In genomic region chr6:160945516-160946177, GRCh38 we compare ENCODE assay signal across 21 cellular contexts. TPM values are rescaled to one million over a fixed set of nuclear protein-coding genes. Genes with fewer than 3 reads are reported as not detected.
DNase-seq lines count a peak whose midpoint lies in the region; ATAC-seq, FAIRE-seq and TF ChIP-seq lines count a peak whose summit lies in the region.
"Had no signal": no experiment of that assay in that cellular context is flagged by ENCODE, and none has a peak within 500 bp of the region (broad histone marks: within the 10 kb centered on the region; RNA-seq: fewer than 3 reads in every experiment).

No MANE protein-coding gene starts in this region.

- WGBS in A549 (ENCODE audit: missing lambda C conversion rate), result 38% methylated on average over 12 of the region's 12 CpGs
- WGBS in K562 (ENCODE audit: insufficient coverage, low coverage, missing lambda C conversion rate), result 16% methylated on average over 12 of the region's 12 CpGs

- no peak for FAIRE-seq in A549 (lab: Jason Lieb, UNC)
- FAIRE-seq in K562 (lab: Jason Lieb, UNC), result no peak
- FAIRE-seq: A204.1, GM12892, GM18507, RCC 7860 had no signal

- H3K9me1 ChIP-seq in K562 (ENCODE audit: control insufficient read depth, insufficient read depth, low read length), result no peaks in the 10 kb centered on the region

- H3K9me3 Mint-ChIP-seq in immature natural killer cell, result no peaks in the 10 kb centered on the region
- H3K9me3 Mint-ChIP-seq: CD4-positive, alpha-beta T cell; HFFc6 had no signal

- H3K4me2 ChIP-seq in A549 (no peak overlapping the region), K562 (ENCODE audit: insufficient read depth, low read length) (no peak overlapping the region)

- DNase-seq in A549 (ENCODE audit: low read depth in 1 of 2, low spot score in 1 of 2) (no peak), K562 (ENCODE audit: extremely low read depth in 1 of 4, low spot score in 3 of 4) (no peak), left kidney (ENCODE audit: low read depth, low spot score) (peak; percentile 22), NCI-H1417 (lab: John Stamatoyannopoulos, UW) (no peak), pons (ENCODE audit: low spot score) (no peak), immature natural killer cell (no peak)
- DNase-seq: Caco-2; CD4-positive, alpha-beta T cell; HFFc6; NCI-H187; NCI-H2107; NCI-H510A treated with DMSO at 0.1 percent for 48 hours; NCI-H774 had no signal

- H3K4me1 ChIP-seq in A549, result no peaks in the 10 kb centered on the region; the same call in 2 of the 3 replicates
- no peaks in the 10 kb centered on the region for H3K4me1 ChIP-seq in K562 (replicated peaks in 1 of 2; ENCODE audit: control insufficient read depth in 2 of 2, insufficient read depth in 2 of 2, low read length in 2 of 2)
- H3K4me1 ChIP-seq: Caco-2 had no signal

- in situ Hi-C loops in K562 (cut with MboI), result no loop called here

- no peak for TF ChIP-seq RAD21 in A549 (conservative IDR thresholded peaks at IDR 0.05 in 1 of 2, IDR thresholded peaks at IDR 0.05 in 1 of 2)
- TF ChIP-seq RAD21 in K562 (CRISPR knock-in tag; conservative IDR thresholded peaks at IDR 0.05 in 1 of 2, IDR thresholded peaks at IDR 0.05 in 1 of 2), result no peak

- peaks cover 2 to 5% (median 4%) of the 10 kb centered on the region in 3 donors for H3K27me3 Mint-ChIP-seq in immature natural killer cell (ENCODE audit: low read depth in 3 of 3)

- H3K4me1 Mint-ChIP-seq in immature natural killer cell, result no peaks in the 10 kb centered on the region

- no peak overlapping the region for H3K4me3 Mint-ChIP-seq in immature natural killer cell
- H3K4me3 Mint-ChIP-seq: CD4-positive, alpha-beta T cell; HFFc6 had no signal

- POLR2A ChIA-PET in A549 (lab: Yijun Ruan, JAX), result no interaction called here
- POLR2A ChIA-PET in K562 (lab: Yijun Ruan, JAX), result interaction anchor here (0.7 to 2.0 kb wide), 2 partner anchors 12 to 42 kb away, joined by 3 to 9 read pairs; no protein-coding TSS in a partner anchor

- CTCF ChIA-PET in A549 (lab: Yijun Ruan, JAX), result no interaction called here
- CTCF ChIA-PET in K562 (lab: Yijun Ruan, JAX; ENCODE audit: low intra/inter-chr PET ratio), result no interaction called here

- ATAC-seq in A549 (no peak), HG02610 (IDR thresholded peaks at IDR 0.05; ENCODE audit: unreplicated experiment) (peak; percentile 41), K562 (peak; percentile 29; the same call in 2 of the 3 replicates), HG03469 (IDR thresholded peaks at IDR 0.05; ENCODE audit: unreplicated experiment) (no peak)
- ATAC-seq: Right ventricle myocardium inferior had no signal

- TF ChIP-seq POLR2A in A549 (IDR thresholded peaks at IDR 0.05; ENCODE audit: low read length), result no peak
- no peak for TF ChIP-seq POLR2A in K562 (conservative IDR thresholded peaks at IDR 0.05)

- no peaks in the 10 kb centered on the region for H3K36me3 Mint-ChIP-seq in immature natural killer cell

- H3K36me3 ChIP-seq in K562 (ENCODE audit: control insufficient read depth, insufficient read depth, low read length), result no peaks in the 10 kb centered on the region

- TF ChIP-seq CTCF in A549 (IDR thresholded peaks at IDR 0.05), result no peak
- no peak for TF ChIP-seq CTCF in K562 (IDR thresholded peaks at IDR 0.05 in 2 of 3, conservative IDR thresholded peaks at IDR 0.05 in 1 of 3; ENCODE audit: insufficient read depth in 2 of 3, low read depth in 1 of 3, low read length in 3 of 3)

- intact Hi-C loops in K562 (cut with micrococcal nuclease), result no loop called here

- no peak overlapping the region for H2AFZ ChIP-seq in K562 (ENCODE audit: low read depth, low read length)

- H3K27ac ChIP-seq in A549 (no peak overlapping the region), K562 (ENCODE audit: extremely low read depth, low read depth, low read length) (no peak overlapping the region)
- H3K27ac ChIP-seq: SK-N-MC had no signal

- TF ChIP-seq EP300 in A549 (IDR thresholded peaks at IDR 0.05) (no peak), K562 (IDR thresholded peaks at IDR 0.05; ENCODE audit: low read length) (no peak)

- no TSS peak for BruUV-seq in K562 (replicated peaks; lab: Mats Ljungman, UMichigan)

- no peaks in the 10 kb centered on the region for H3K27me3 ChIP-seq in K562 (ENCODE audit: control insufficient read depth in 2 of 2, insufficient read depth in 2 of 2, low read length in 2 of 2)

- no peak overlapping the region for H3K4me3 ChIP-seq in A549
- no peak overlapping the region for H3K4me3 ChIP-seq in K562
- H3K4me3 ChIP-seq: SK-N-MC had no signal

- H3K27ac Mint-ChIP-seq in immature natural killer cell, result no peak overlapping the region
- H3K27ac Mint-ChIP-seq: CD4-positive, alpha-beta T cell; HFFc6 had no signal

- H3K9ac ChIP-seq in K562 (ENCODE audit: insufficient read depth in 1 of 2, low read depth in 2 of 2, low read length in 2 of 2), result no peak overlapping the region

- H4K20me1 ChIP-seq in K562 (replicated peaks; ENCODE audit: control insufficient read depth, insufficient read depth, low read length), result no peaks in the 10 kb centered on the region

- no peaks in the 10 kb centered on the region for H3K9me3 ChIP-seq in A549
- H3K9me3 ChIP-seq in K562 (replicated peaks; ENCODE audit: control insufficient read depth, insufficient read depth, low read depth, low read length), result no peaks in the 10 kb centered on the region
- H3K9me3 ChIP-seq: Caco-2 had no signal

- H3K79me2 ChIP-seq in K562 (ENCODE audit: control insufficient read depth, insufficient read depth, low read length), result no peaks in the 10 kb centered on the region

TF ChIP-seq in A549, 52 proteins besides CTCF, POLR2A, EP300 and RAD21:
- TF ChIP-seq CEBPB (IDR thresholded peaks at IDR 0.05), result no peak
- TF ChIP-seq RFX5 (IDR thresholded peaks at IDR 0.05), result peak; percentile 83

TF ChIP-seq in K562, 482 proteins besides CTCF, POLR2A, EP300 and RAD21:
- TF ChIP-seq RFX5 (IDR thresholded peaks at IDR 0.05; ENCODE audit: low read depth, low read length) (peak; percentile 70; the same call in 1 of the 2 replicates), CTBP1 (IDR thresholded peaks at IDR 0.05; ENCODE audit: borderline replicate concordance) (no peak)

RNA-seq across cellular contexts. Expression of gene MAP3K4, which starts 45.9 kb away (rescaled TPM):
- polyA plus RNA-seq in A549 (2011; rRNA removed) (13.4 and 14.0 TPM in 2 replicates), A549 (2017; fragmentation: RNase III; extraction: RNeasy Plus Mini Kit Qiagen cat#74134 plus additional on column Dnase treatment) (7.3 to 7.7 TPM (median 7.3 TPM) in 3 replicates), K562 (2011; rRNA removed) (39.0 and 45.1 TPM in 2 replicates), K562 (2014; fragmentation: Illumina TruSeq; extraction: Trizol) (39.4 and 51.8 TPM in 2 replicates), K562 (2014; fragmentation: Nextera tagmentation; extraction: Ambion mirVana) (10 to 100 TPM; 21.0 to 24.0 TPM), K562 (2014; rRNA removed) (40.6 and 44.9 TPM in 2 replicates), immature natural killer cell (10 to 100 TPM in 1 of 3 donors, 1 to 10 TPM in 2; 5.2 to 11.2 (median 9.2) TPM)
- polyA plus RNA-seq in A549 (2012; cell fraction: cytosol; rRNA removed), result 3.9 and 4.3 TPM in 2 replicates
- polyA plus RNA-seq in A549 (2012; cell fraction: nucleus; rRNA removed), result 8.6 and 13.0 TPM in 2 replicates
- polyA minus RNA-seq in A549 (2011; rRNA and poly(A)+ RNA removed), result 19.1 and 19.4 TPM in 2 replicates
- total RNA-seq in K562 (2011; cell fraction: chromatin; rRNA removed; ENCODE audit: low replicate concordance), result 89.3 and 263 TPM in 2 replicates
- total RNA-seq in K562 (2011; cell fraction: nucleolus; rRNA removed), result 37.0 and 55.8 TPM in 2 replicates
- total RNA-seq in K562 (2011; cell fraction: nucleoplasm; rRNA removed), result 93.4 and 112 TPM in 2 replicates
- total RNA-seq in K562 (2014; rRNA removed) (47.3 and 48.9 TPM in 2 replicates), K562 (2014; rRNA removed; fragmentation: Illumina TruSeq; extraction: Trizol) (60.0 and 68.2 TPM in 2 replicates), K562 (2015; rRNA removed; fragmentation: Illumina TruSeq; extraction: Trizol) (60.3 and 62.6 TPM in 2 replicates), K562 (2021) (74.2 and 77.2 TPM in 2 replicates)
- polyA plus RNA-seq in K562 (2011; cell fraction: cytosol; rRNA removed), result 16.5 and 25.0 TPM in 2 replicates
- 109 and 122 TPM in 2 replicates for polyA plus RNA-seq in K562 (2011; cell fraction: nucleus; rRNA removed)
- polyA plus RNA-seq in K562 (2012), result 24.3 and 31.1 TPM in 2 replicates
- polyA minus RNA-seq in K562 (2011; rRNA and poly(A)+ RNA removed), result 96.3 and 107 TPM in 2 replicates
- 24.5 and 37.7 TPM in 2 replicates for polyA minus RNA-seq in K562 (2011; cell fraction: cytosol; rRNA and poly(A)+ RNA removed)
- 86.0 and 138 TPM in 2 replicates for polyA minus RNA-seq in K562 (2011; cell fraction: nucleus; rRNA and poly(A)+ RNA removed)

Comparison
In these comparisons a context has a peak if more than half of its experiments do, and no peak if none do; other contexts are left out.
1. ATAC-seq: peak in HG02610 (single experiment) and K562 (single experiment); none in A549 (0 of 2) and HG03469 (single experiment).
2. Of the 35 proteins assayed by ChIP-seq in both K562 and A549: peak only in K562: none; only in A549: none; in both: RFX5; in neither: 34.